ENCODE assay signal across 8 cellular contexts in genomic region chr6:73263570-73263909, GRCh38. TPM values are rescaled to one million over a fixed set of nuclear protein-coding genes. Genes with fewer than 3 reads are reported as not detected.
A peak's percentile ranks its signal among the peaks of the same experiment; 100 is the strongest.
DNase-seq lines count a peak whose midpoint lies in the region; TF ChIP-seq lines count a peak whose summit lies in the region.

No MANE protein-coding gene starts in this region.

- CTCF ChIA-PET in Calu3 (lab: Charles Lee), result interaction anchor here (0.6 kb wide), 1 partner anchor 10 kb away, joined by 5 read pairs; no protein-coding TSS in a partner anchor

- H3K9me3 ChIP-seq in GM23248 (ENCODE audit: low read depth) (no peaks in the 10 kb centered on the region), SJSA1 (replicated peaks) (no peaks in the 10 kb centered on the region)

- no peak overlapping the region for H3K27ac Mint-ChIP-seq in Calu3 (ENCODE audit: unreplicated experiment)

- peaks cover 24% of the 10 kb centered on the region for H3K4me1 Mint-ChIP-seq in Calu3 (ENCODE audit: low read depth, unreplicated experiment)

- no peaks in the 10 kb centered on the region for H3K27me3 ChIP-seq in GM23248 (replicated peaks; ENCODE audit: insufficient read depth)
- no peaks in the 10 kb centered on the region for H3K27me3 ChIP-seq in SJSA1 (replicated peaks)

- intact Hi-C loops in Calu3 (cut with micrococcal nuclease; ENCODE audit: unreplicated experiment), result no loop called here

- H2AFZ ChIP-seq in GM23248, result peak overlapping the region; percentile 100

- peak overlapping the region; percentile 86 for H3K9ac ChIP-seq in GM23248

- peaks cover 10% of the 10 kb centered on the region; the same call in 1 of the 2 replicates for H3K79me2 ChIP-seq in GM23248 (ENCODE audit: insufficient read depth)

- BruUV-seq in Calu3 (replicated peaks; lab: Mats Ljungman, UMichigan), result no TSS peak

- H3K4me2 ChIP-seq in GM23248 (ENCODE audit: unreplicated experiment), result peak overlapping the region; percentile 92

- H3K36me3 ChIP-seq in GM23248 (ENCODE audit: low read depth) (no peaks in the 10 kb centered on the region), SJSA1 (no peaks in the 10 kb centered on the region)

- H3K4me1 ChIP-seq in GM23248 (ENCODE audit: insufficient read depth), result 0 out of 2 replicates have a peak, but pooled peaks cover 10% of the 10 kb centered on the region
- H3K4me1 ChIP-seq in SJSA1 (replicated peaks), result peaks cover 20% of the 10 kb centered on the region

- peak overlapping the region; percentile 67 for H3K4me3 Mint-ChIP-seq in Calu3 (ENCODE audit: low read depth, unreplicated experiment)

- in situ Hi-C loops in GM23248 (cut with MboI), result no loop called here

- DNase-seq in Calu3 (no peak), GM23248 (peak; percentile 29), SJSA1 (ENCODE audit: low read depth in 1 of 2, low spot score in 2 of 2) (no peak), fibroblast of villous mesenchyme (ENCODE audit: low read depth) (no peak), skeletal muscle cell (ENCODE audit: low read depth) (no peak), activated gamma-delta T cell (lab: John Stamatoyannopoulos, UW) (no peak), mucosa of gallbladder (ENCODE audit: low spot score) (no peak)
- no peak for DNase-seq in stimulated activated CD4-positive, alpha-beta T cell treated with anti-CD3 and anti-CD28 coated beads, Interleukin-15, amount 100 ng/mL, for 24 hours

- no peaks in the 10 kb centered on the region for H4K20me1 ChIP-seq in GM23248 (ENCODE audit: insufficient read depth)

- no peaks in the 10 kb centered on the region for H3K9me3 Mint-ChIP-seq in Calu3 (ENCODE audit: low read depth, unreplicated experiment)

- TF ChIP-seq CTCF in Calu3 (IDR thresholded peaks at IDR 0.05; ENCODE audit: unreplicated experiment), result peak; percentile 6
- no peak for TF ChIP-seq CTCF in fibroblast of villous mesenchyme (IDR thresholded peaks at IDR 0.05; ENCODE audit: insufficient read depth, low read depth, low read length)

- H3K27ac ChIP-seq in GM23248 (no peak overlapping the region), SJSA1 (0 out of 2 replicates have a peak overlapping the region, but pooled peaks have one; percentile 21)

- peaks cover 10% of the 10 kb centered on the region for H3K36me3 Mint-ChIP-seq in Calu3 (ENCODE audit: insufficient read depth, unreplicated experiment)

- H3K9me2 ChIP-seq in GM23248 (ENCODE audit: insufficient read depth), result no peaks in the 10 kb centered on the region

- no peaks in the 10 kb centered on the region for H3K27me3 Mint-ChIP-seq in Calu3 (ENCODE audit: unreplicated experiment)

- peak overlapping the region; percentile 84 for H3K4me3 ChIP-seq in GM23248
- H3K4me3 ChIP-seq in SJSA1, result peak overlapping the region; percentile 51
- peak overlapping the region; percentile 85 for H3K4me3 ChIP-seq in fibroblast of villous mesenchyme (ENCODE audit: low read depth, low read length)
- peak overlapping the region; percentile 77 for H3K4me3 ChIP-seq in skeletal muscle cell (ENCODE audit: low read depth, low read length)

- 0 out of 2 replicates have a peak, but pooled peaks cover 4% of the 10 kb centered on the region for H3F3A ChIP-seq in GM23248 (ENCODE audit: insufficient read depth)

- WGBS in GM23248 (ENCODE audit: low coverage in 1 of 2, low lambda C conversion rate in 2 of 2, missing lambda C conversion rate in 2 of 2), 2 experiments, result 15 to 22% methylated on average over 7 of the region's 7 CpGs

RNA-seq across cellular contexts. Expression of gene KHDC1, which starts 0.5 kb away (rescaled TPM):
- total RNA-seq in Calu3 (2022), result 4.9 and 5.0 TPM in 2 replicates
- total RNA-seq in GM23248 (2014; rRNA removed; shearing (Covaris generic)), result 0.13 and 1.1 TPM in 2 replicates
- 2.9 and 3.8 TPM in 2 replicates for polyA plus RNA-seq in GM23248 (2016; fragmentation: Nextera tagmentation; extraction: Ambion mirVana)
- 0.66 and 2.2 TPM in 2 replicates for total RNA-seq in SJSA1 (2014; rRNA removed; shearing (Covaris generic))
- total RNA-seq in fibroblast of villous mesenchyme, result 2.6 and 3.9 TPM in 2 replicates
- 2.9 TPM for total RNA-seq in mucosa of gallbladder

RNA-seq across cellular contexts. Expression of gene KHDC1L, which starts 38.2 kb away (rescaled TPM):
- total RNA-seq in Calu3 (2022) (not detected in 2 replicates), fibroblast of villous mesenchyme (0.43 TPM in 1 of 2 replicates, not detected in the other), mucosa of gallbladder (not detected)
- total RNA-seq in GM23248 (2014; rRNA removed; shearing (Covaris generic)), result not detected in 2 replicates
- not detected in 2 replicates for polyA plus RNA-seq in GM23248 (2016; fragmentation: Nextera tagmentation; extraction: Ambion mirVana)
- not detected in 2 replicates for total RNA-seq in SJSA1 (2014; rRNA removed; shearing (Covaris generic))
